ENCODE assay signal across 8 cellular contexts in genomic region chr7:30225863-30226361, GRCh38. TPM values are rescaled to one million over a fixed set of nuclear protein-coding genes. Genes with fewer than 3 reads are reported as not detected.
A peak's percentile ranks its signal among the peaks of the same experiment; 100 is the strongest.
DNase-seq lines count a peak whose midpoint lies in the region; FAIRE-seq and TF ChIP-seq lines count a peak whose summit lies in the region.

No MANE protein-coding gene starts in this region.

- no peak overlapping the region for H3K4me3 Mint-ChIP-seq in neural progenitor cell
- H3K4me3 Mint-ChIP-seq in endothelial cell (ENCODE audit: unreplicated experiment) = no peak overlapping the region

- peaks cover 6% of the 10 kb centered on the region; the same call in 1 of the 2 replicates for H3K27me3 ChIP-seq in GM23248 (replicated peaks; ENCODE audit: insufficient read depth)
- no peaks in the 10 kb centered on the region for H3K27me3 ChIP-seq in esophagus muscularis mucosa
- peaks cover 5% of the 10 kb centered on the region for H3K27me3 ChIP-seq in neural progenitor cell

- no peak overlapping the region for H3K27ac ChIP-seq in GM23248
- H3K27ac ChIP-seq in esophagus muscularis mucosa (replicated peaks in 1 of 4) = peak overlapping the region; percentile 56 to 71 (median 70)
- H3K27ac ChIP-seq in neural progenitor cell = no peak overlapping the region

- intact Hi-C loops in esophagus muscularis mucosa (cut with DNase I) = no loop called here

- TF ChIP-seq CTCF in esophagus muscularis mucosa (IDR thresholded peaks at IDR 0.05) (no peak), neural progenitor cell (IDR thresholded peaks at IDR 0.05) (no peak), endothelial cell (IDR thresholded peaks at IDR 0.05; ENCODE audit: unreplicated experiment) (no peak)

- H3K36me3 Mint-ChIP-seq in neural progenitor cell = no peaks in the 10 kb centered on the region
- H3K36me3 Mint-ChIP-seq in endothelial cell (ENCODE audit: low read depth, unreplicated experiment) = no peaks in the 10 kb centered on the region

- H3K4me1 Mint-ChIP-seq in neural progenitor cell = peaks cover 15% of the 10 kb centered on the region
- H3K4me1 Mint-ChIP-seq in endothelial cell (ENCODE audit: unreplicated experiment) = peaks cover 7% of the 10 kb centered on the region

- peak; percentile 85 for FAIRE-seq in GM12892 (lab: Jason Lieb, UNC)

- H3K9me3 ChIP-seq in GM23248 (ENCODE audit: low read depth) (no peaks in the 10 kb centered on the region), esophagus muscularis mucosa (peaks cover 0 to 9% (median 4%) of the 10 kb centered on the region in 4 donors), neural progenitor cell (ENCODE audit: low read depth) (no peaks in the 10 kb centered on the region)

- H3K27me3 Mint-ChIP-seq in neural progenitor cell (ENCODE audit: insufficient read depth, low read depth) (no peaks in the 10 kb centered on the region), endothelial cell (ENCODE audit: unreplicated experiment) (no peaks in the 10 kb centered on the region)

- H3K9me2 ChIP-seq in GM23248 (ENCODE audit: insufficient read depth) = no peaks in the 10 kb centered on the region

- no peaks in the 10 kb centered on the region for H3K79me2 ChIP-seq in GM23248 (ENCODE audit: insufficient read depth)
- no peaks in the 10 kb centered on the region for H3K79me2 ChIP-seq in neural progenitor cell (ENCODE audit: low read depth)

- in situ Hi-C loops in GM23248 (cut with MboI) = no loop called here

- 85 to 87% methylated on average over 3 of the region's 3 CpGs for WGBS in GM23248 (ENCODE audit: low coverage in 1 of 2, low lambda C conversion rate in 2 of 2, missing lambda C conversion rate in 2 of 2), 2 experiments
- WGBS in esophagus muscularis mucosa = 17% methylated on average over 3 of the region's 3 CpGs

- DNase-seq in GM12892 (ENCODE audit: insufficient read length) (peak; percentile 16), GM23248 (peak; percentile 53), LoVo (ENCODE audit: low spot score) (peak; percentile 82), RPMI8226 (peak; percentile 95), esophagus muscularis mucosa (ENCODE audit: extremely low spot score) (peak; percentile 93), neural progenitor cell (ENCODE audit: low spot score) (no peak), endothelial cell (ENCODE audit: low spot score) (no peak)
- no peak for DNase-seq in activated CD4-positive, alpha-beta T cell treated with anti-CD3 and anti-CD28 coated beads, Interleukin-2, amount 50 U/mL, for 1 hour

- peaks cover 24% of the 10 kb centered on the region for H3K4me1 ChIP-seq in GM23248 (ENCODE audit: insufficient read depth)
- peaks cover 15 to 26% (median 21%) of the 10 kb centered on the region in 4 donors for H3K4me1 ChIP-seq in esophagus muscularis mucosa
- peaks cover 3% of the 10 kb centered on the region for H3K4me1 ChIP-seq in neural progenitor cell

- H2AFZ ChIP-seq in GM23248 (no peak overlapping the region), neural progenitor cell (replicated peaks) (peak overlapping the region; percentile 70)

- H3K9ac ChIP-seq in GM23248 (no peak overlapping the region), neural progenitor cell (no peak overlapping the region)

- H3K4me2 ChIP-seq in GM23248 (ENCODE audit: unreplicated experiment) = no peak overlapping the region
- no peak overlapping the region for H3K4me2 ChIP-seq in neural progenitor cell

- H3K9me3 Mint-ChIP-seq in neural progenitor cell = no peaks in the 10 kb centered on the region
- no peaks in the 10 kb centered on the region for H3K9me3 Mint-ChIP-seq in endothelial cell (ENCODE audit: unreplicated experiment)

- H4K20me1 ChIP-seq in GM23248 (ENCODE audit: insufficient read depth) (no peaks in the 10 kb centered on the region), neural progenitor cell (ENCODE audit: low read depth) (no peaks in the 10 kb centered on the region)

- TF ChIP-seq POLR2A in GM12892 (IDR thresholded peaks at IDR 0.05; ENCODE audit: low read depth, low read length) = no peak
- TF ChIP-seq POLR2A in esophagus muscularis mucosa (IDR thresholded peaks at IDR 0.05; ENCODE audit: low read depth) = no peak

- H3K27ac Mint-ChIP-seq in neural progenitor cell (peak overlapping the region; percentile 43), endothelial cell (ENCODE audit: unreplicated experiment) (no peak overlapping the region)

- no peak for TF ChIP-seq EP300 in esophagus muscularis mucosa (IDR thresholded peaks at IDR 0.05)

- H3K4me3 ChIP-seq in GM23248 (no peak overlapping the region), esophagus muscularis mucosa (no peak overlapping the region), neural progenitor cell (no peak overlapping the region)

- H3F3A ChIP-seq in GM23248 (ENCODE audit: insufficient read depth) = peaks cover 30% of the 10 kb centered on the region
- H3F3A ChIP-seq in neural progenitor cell (ENCODE audit: low read depth) = no peaks in the 10 kb centered on the region

- no peaks in the 10 kb centered on the region for H3K36me3 ChIP-seq in GM23248 (ENCODE audit: low read depth)
- no peaks in the 10 kb centered on the region for H3K36me3 ChIP-seq in esophagus muscularis mucosa
- H3K36me3 ChIP-seq in neural progenitor cell = no peaks in the 10 kb centered on the region

RNA-seq across cellular contexts. Expression of gene ZNRF2, which starts 58.5 kb away (rescaled TPM):
- 7.7 TPM for polyA plus RNA-seq in GM12892 (2012; ENCODE audit: missing spikeins)
- 4.4 and 6.5 TPM in 2 replicates for total RNA-seq in GM23248 (2014; rRNA removed; shearing (Covaris generic))
- 0.25 and 0.46 TPM in 2 replicates for polyA plus RNA-seq in GM23248 (2016; fragmentation: Nextera tagmentation; extraction: Ambion mirVana)
- total RNA-seq in esophagus muscularis mucosa (10 to 100 TPM; 16.9 to 23.5 (median 20.2) TPM), neural progenitor cell (ENCODE audit: low replicate concordance) (25.5 and 37.7 TPM in 2 replicates), endothelial cell (ENCODE audit: unreplicated experiment) (9.5 TPM)

Comparison
In these comparisons a context has a peak if more than half of its experiments do, and no peak if none do; other contexts are left out.
1. DNase-seq: peak in GM12892 (single experiment), GM23248 (single experiment), LoVo (single experiment), RPMI8226 (single experiment) and esophagus muscularis mucosa (single experiment); none in neural progenitor cell (single experiment), endothelial cell (single experiment) and activated CD4-positive, alpha-beta T cell treated with anti-CD3 and anti-CD28 coated beads, Interleukin-2, amount 50 U/mL, for 1 hour (single experiment).
2. H3K27ac ChIP-seq: peak in esophagus muscularis mucosa (4 of 4); none in GM23248 (single experiment) and neural progenitor cell (single experiment).